ENCODE assay signal across 8 cellular contexts in the genomic region with DNA sequence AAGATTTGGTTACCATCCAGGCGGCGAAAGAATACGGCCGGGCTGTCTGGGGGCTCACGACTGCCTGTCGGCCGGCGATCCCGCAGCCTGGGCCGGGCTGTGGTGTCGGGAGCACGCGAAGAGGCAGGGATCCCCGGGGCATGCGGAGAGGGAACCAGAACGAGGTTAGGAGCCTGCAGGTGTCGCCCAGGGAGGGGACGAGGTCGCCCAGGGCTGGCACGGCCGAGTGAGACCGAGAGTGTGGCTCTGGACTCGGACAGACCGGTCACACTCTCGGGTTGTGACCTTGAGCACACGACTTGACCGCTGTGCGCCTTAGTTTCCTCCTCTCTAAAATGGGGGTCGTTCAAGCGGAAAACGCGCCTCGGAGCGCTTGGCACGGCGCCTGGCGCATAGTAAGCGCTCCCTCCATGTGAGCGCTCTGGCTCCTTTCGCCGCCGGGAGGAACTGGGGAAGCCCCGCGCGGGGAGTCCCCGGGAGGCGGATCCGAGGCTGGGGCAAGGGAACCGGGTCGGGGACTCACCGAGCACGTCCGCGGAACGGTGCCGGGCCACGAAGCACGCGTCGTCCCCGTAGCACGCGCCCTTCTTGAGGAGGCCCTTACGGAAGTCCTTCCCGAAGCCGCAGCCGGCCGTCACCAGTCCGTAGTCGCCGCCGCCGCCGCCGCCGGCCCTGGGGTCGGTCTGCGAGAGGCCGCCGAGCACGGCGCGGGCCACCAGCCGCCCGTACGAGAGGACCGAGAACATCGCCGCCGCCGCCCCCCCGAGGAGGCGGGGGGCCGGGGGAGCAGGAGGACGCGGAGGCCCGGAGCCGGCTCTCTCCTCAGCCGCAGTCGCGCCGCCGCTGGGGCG. TPM values are rescaled to one million over a fixed set of nuclear protein-coding genes. Genes with fewer than 3 reads are reported as not detected.
DNase-seq lines count a peak whose midpoint lies in the region; ATAC-seq and TF ChIP-seq lines count a peak whose summit lies in the region.

No MANE protein-coding gene starts in this region.

- no peaks in the 10 kb centered on the region for H3K27me3 ChIP-seq in CD4-positive, CD25-positive, alpha-beta regulatory T cell (ENCODE audit: control insufficient read depth, insufficient read depth, low read length)

- peak; percentile 61 to 73 (median 64) for DNase-seq in CD4-positive, CD25-positive, alpha-beta regulatory T cell
- DNase-seq in T follicular helper cell (ENCODE audit: low read depth) (peak; percentile 72), amygdala (lab: John Stamatoyannopoulos, UW) (peak in 46 of 56 donors; percentile 17 to 84 (median 55)), hepatic stellate cell (ENCODE audit: low spot score) (peak; percentile 32), retinal pigment epithelial cell (ENCODE audit: low read depth) (no peak), dedifferentiated amniotic fluid mesenchymal stem cell (ENCODE audit: extremely low spot score) (no peak)

- H3K4me1 Mint-ChIP-seq in CD4-positive, CD25-positive, alpha-beta regulatory T cell: peaks cover 12 to 75% (median 56%) of the 10 kb centered on the region in 4 donors

- H3K9me3 Mint-ChIP-seq in CD4-positive, CD25-positive, alpha-beta regulatory T cell: no peaks in the 10 kb centered on the region

- TF ChIP-seq CTCF in retinal pigment epithelial cell (conservative IDR thresholded peaks at IDR 0.05; ENCODE audit: low read depth, low read length): no peak

- TF ChIP-seq POLR2A in GM19099 (IDR thresholded peaks at IDR 0.05; ENCODE audit: extremely low read depth, insufficient read length, low read depth): peak; percentile 32

- ATAC-seq in CD4-positive, CD25-positive, alpha-beta regulatory T cell (ENCODE audit: low read depth in 2 of 2): peak; percentile 30 to 33
- ATAC-seq in HG03378 (IDR thresholded peaks at IDR 0.05; ENCODE audit: unreplicated experiment): peak; percentile 35

- peak overlapping the region; percentile 89 for H3K27ac ChIP-seq in CD4-positive, CD25-positive, alpha-beta regulatory T cell (ENCODE audit: insufficient read depth, low read length, poor library complexity, severe bottlenecking)

- H3K4me3 Mint-ChIP-seq in CD4-positive, CD25-positive, alpha-beta regulatory T cell: peak overlapping the region; percentile 93 to 97 (median 94)

- no peaks in the 10 kb centered on the region for H3K9me3 ChIP-seq in CD4-positive, CD25-positive, alpha-beta regulatory T cell (ENCODE audit: control insufficient read depth in 2 of 2, low read length in 2 of 2)

- H3K27ac Mint-ChIP-seq in CD4-positive, CD25-positive, alpha-beta regulatory T cell: peak overlapping the region in 2 of 3 donors; percentile 84 to 97

- H3K27me3 Mint-ChIP-seq in CD4-positive, CD25-positive, alpha-beta regulatory T cell: no peaks in the 10 kb centered on the region

- H3K36me3 ChIP-seq in CD4-positive, CD25-positive, alpha-beta regulatory T cell (ENCODE audit: control insufficient read depth, insufficient read depth, low read length): no peaks in the 10 kb centered on the region

- peak overlapping the region; percentile 93 for H3K4me3 ChIP-seq in CD4-positive, CD25-positive, alpha-beta regulatory T cell (ENCODE audit: low read depth, low read length)
- peak overlapping the region; percentile 86 for H3K4me3 ChIP-seq in retinal pigment epithelial cell (ENCODE audit: low read length)

- H3K36me3 Mint-ChIP-seq in CD4-positive, CD25-positive, alpha-beta regulatory T cell: no peaks in the 10 kb centered on the region

- peaks cover 73% of the 10 kb centered on the region for H3K4me1 ChIP-seq in CD4-positive, CD25-positive, alpha-beta regulatory T cell (ENCODE audit: control insufficient read depth, insufficient read depth, low read length, poor library complexity, severe bottlenecking)

RNA-seq across cellular contexts. Expression of gene PPTC7, which starts 0.6 kb away (rescaled TPM):
- 42.3 TPM for total RNA-seq in CD4-positive, CD25-positive, alpha-beta regulatory T cell
- 10 to 100 TPM in 1 of 4 donors, 1 to 10 TPM in 3; 6.7 to 10.3 (median 8.4) TPM for polyA plus RNA-seq in CD4-positive, CD25-positive, alpha-beta regulatory T cell

RNA-seq across cellular contexts. Expression of gene TCTN1, which starts 31.4 kb away (rescaled TPM):
- total RNA-seq in CD4-positive, CD25-positive, alpha-beta regulatory T cell: 1.6 TPM
- polyA plus RNA-seq in CD4-positive, CD25-positive, alpha-beta regulatory T cell: 1 to 10 TPM; 2.7 to 5.8 (median 4.0) TPM

Comparison
In these comparisons a context has a peak if more than half of its experiments do, and no peak if none do; other contexts are left out.
1. DNase-seq: peak in CD4-positive, CD25-positive, alpha-beta regulatory T cell (3 of 3), T follicular helper cell (single experiment), amygdala (46 of 56) and hepatic stellate cell (single experiment); none in retinal pigment epithelial cell (single experiment) and dedifferentiated amniotic fluid mesenchymal stem cell (single experiment).